In genomic region chr5:34881246-34881645, GRCh38 we compare ENCODE assay signal across 22 cellular contexts. TPM values are rescaled to one million over a fixed set of nuclear protein-coding genes. Genes with fewer than 3 reads are reported as not detected.
A peak's percentile ranks its signal among the peaks of the same experiment; 100 is the strongest.
DNase-seq lines count a peak whose midpoint lies in the region; ATAC-seq lines count a peak whose summit lies in the region.
"Had no signal": no experiment of that assay in that cellular context is flagged by ENCODE, and none has a peak within 500 bp of the region (broad histone marks: within the 10 kb centered on the region; RNA-seq: fewer than 3 reads in every experiment).

No MANE protein-coding gene starts in this region.

- no peak for ATAC-seq in GM21529 (IDR thresholded peaks at IDR 0.05; ENCODE audit: unreplicated experiment)
- ATAC-seq: A549; CD8-positive, alpha-beta T cell; GM12878 had no signal

- in situ Hi-C loops in SK-MEL-5 (cut with HindIII; ENCODE audit: low pct_unique_long_range_greater_than_20kb, low sequenced_read_pairs), result no loop called here
- in situ Hi-C loops in HAP-1 (cut with MboI; ENCODE audit: low sequenced_read_pairs), result loop anchor here (25.0 kb wide), 1 partner anchor 694 kb away; no protein-coding TSS in a partner anchor

- H3K27me3 ChIP-seq in HAP-1 (ENCODE audit: low read depth), result peaks cover 5% of the 10 kb centered on the region; the same call in 1 of the 2 replicates
- H3K27me3 ChIP-seq: BLaER1 treated with 17β-estradiol and CSF1 and Interleukin-3, amounts not matched to agents 10 nM and 100 nM had no signal

- H3K9me3 ChIP-seq in HAP-1, result peaks cover 3% of the 10 kb centered on the region; the same call in 1 of the 2 replicates
- H3K9me3 ChIP-seq: A549 had no signal

- H3K36me3 ChIP-seq in HAP-1 (replicated peaks), result no peaks in the 10 kb centered on the region
- H3K36me3 ChIP-seq: BLaER1 treated with 17β-estradiol and CSF1 and Interleukin-3, amounts not matched to agents 10 nM and 100 nM had no signal

- no peak overlapping the region for H3K4me3 ChIP-seq in HAP-1
- H3K4me3 ChIP-seq: A549; BLaER1 treated with 17β-estradiol and CSF1 and Interleukin-3, amounts not matched to agents 10 nM and 100 nM; GM12878 had no signal

- peak; percentile 64 for DNase-seq in COLO829 (ENCODE audit: low spot score)
- DNase-seq in SK-MEL-5 (ENCODE audit: low read depth, low spot score), result peak; percentile 100
- peak; percentile 97 for DNase-seq in foreskin melanocyte
- no peak for DNase-seq in HAP-1 (ENCODE audit: low spot score in 2 of 2)
- DNase-seq: AML-193; CD4-positive, alpha-beta T cell; CD8-positive, alpha-beta T cell; COR-L47; DMS 273 treated with DMSO at 0.1 percent for 48 hours; DMS153; DMS53; DMS79; DND-41; EL; GDM1 had no signal

- H3K4me1 ChIP-seq in HAP-1, result no peaks in the 10 kb centered on the region
- H3K4me1 ChIP-seq: A549; BLaER1 treated with 17β-estradiol and CSF1 and Interleukin-3, amounts not matched to agents 10 nM and 100 nM had no signal

RNA-seq across cellular contexts. Expression of gene RAD1, which starts 34.1 kb away (rescaled TPM):
- total RNA-seq in SK-MEL-5 (2014; rRNA removed; shearing (Covaris generic)), result 51.2 and 59.0 TPM in 2 replicates
- polyA plus RNA-seq in SK-MEL-5 (2015; cell fraction: cytosol; rRNA removed), result 27.4 and 36.6 TPM in 2 replicates
- polyA plus RNA-seq in SK-MEL-5 (2015; cell fraction: nucleus; rRNA removed), result 38.8 and 52.1 TPM in 2 replicates

RNA-seq across cellular contexts. Expression of gene BRIX1, which starts 34.3 kb away (rescaled TPM):
- total RNA-seq in SK-MEL-5 (2014; rRNA removed; shearing (Covaris generic)), result 157 and 165 TPM in 2 replicates
- polyA plus RNA-seq in SK-MEL-5 (2015; cell fraction: cytosol; rRNA removed), result 72.7 and 79.5 TPM in 2 replicates
- 79.7 and 81.3 TPM in 2 replicates for polyA plus RNA-seq in SK-MEL-5 (2015; cell fraction: nucleus; rRNA removed)

RNA-seq across cellular contexts. Expression of gene TTC23L, which starts 42.3 kb away (rescaled TPM):
- total RNA-seq in SK-MEL-5 (2014; rRNA removed; shearing (Covaris generic)), result 0.40 and 0.43 TPM in 2 replicates
- polyA plus RNA-seq in SK-MEL-5 (2015; cell fraction: cytosol; rRNA removed), result 0.24 and 0.29 TPM in 2 replicates
- polyA plus RNA-seq in SK-MEL-5 (2015; cell fraction: nucleus; rRNA removed), result 1.7 and 7.6 TPM in 2 replicates
- total RNA-seq: A172; CD8-positive, alpha-beta T cell; G401 had no signal
- polyA plus RNA-seq: BJ, GM12878 had no signal

RNA-seq across cellular contexts. Expression of gene DNAJC21, which starts 48.1 kb away (rescaled TPM):
- 38.6 and 43.1 TPM in 2 replicates for total RNA-seq in SK-MEL-5 (2014; rRNA removed; shearing (Covaris generic))
- polyA plus RNA-seq in SK-MEL-5 (2015; cell fraction: cytosol; rRNA removed), result 30.8 and 43.8 TPM in 2 replicates
- 15.7 and 23.6 TPM in 2 replicates for polyA plus RNA-seq in SK-MEL-5 (2015; cell fraction: nucleus; rRNA removed)

Comparison
In these comparisons a context has a peak if more than half of its experiments do, and no peak if none do; other contexts are left out.
1. DNase-seq: peak in COLO829 (single experiment), SK-MEL-5 (single experiment) and foreskin melanocyte (single experiment); none in HAP-1 (0 of 2).